ENCODE assay signal across 24 cellular contexts in the genomic region with DNA sequence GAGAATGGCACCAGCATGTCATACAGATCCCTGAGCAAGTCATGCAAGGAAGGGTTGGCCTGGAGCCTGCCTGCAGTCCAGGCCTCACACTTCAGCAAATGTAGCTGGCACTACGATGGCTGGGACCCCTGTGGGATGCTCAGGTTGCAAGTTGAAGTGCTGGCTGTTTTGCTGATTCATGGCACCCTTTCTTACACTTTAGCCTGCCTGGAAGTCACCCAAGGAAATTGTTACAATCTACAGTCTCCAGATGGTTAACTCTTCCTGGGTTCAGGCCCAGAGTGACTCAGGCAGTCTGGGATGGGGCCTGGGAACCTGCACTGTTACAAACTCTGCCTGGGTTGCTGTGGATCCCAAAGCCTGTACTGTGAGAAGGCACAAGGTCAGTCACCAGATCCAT.
"Had no signal": no experiment of that assay in that cellular context is flagged by ENCODE, and none has a peak within 500 bp of the region (broad histone marks: within the 10 kb centered on the region; RNA-seq: fewer than 3 reads in every experiment).

No MANE protein-coding gene starts in this region.

- H3K36me3 Mint-ChIP-seq: activated naive CD8-positive, alpha-beta T cell treated with anti-CD3 and anti-CD28 coated beads for 36 hours; stimulated activated memory B cell treated with anti-CD40 and anti-IgM and Interleukin-4, amounts not matched to agents 10 μg/mL and 1 μg/mL and 100 μg/mL, for 72 hours; type B pancreatic cell had no signal

- H3K4me3 ChIP-seq: breast epithelium, esophagus squamous epithelium, right lobe of liver, testis, vagina had no signal

- H3K4me3 Mint-ChIP-seq: activated naive CD8-positive, alpha-beta T cell treated with anti-CD3 and anti-CD28 coated beads for 36 hours; activated T-cell treated with anti-CD3 and anti-CD28 coated beads, Interleukin-2, amount 50 U/mL, for 24 hours; central memory CD8-positive, alpha-beta T cell; memory B cell; nephron progenitor cell; stimulated activated memory B cell treated with anti-CD40 and anti-IgM and Interleukin-4, amounts not matched to agents 10 μg/mL and 1 μg/mL and 100 μg/mL, for 72 hours; type B pancreatic cell had no signal

- FAIRE-seq: astrocyte, colon, frontal cortex, small intestine had no signal

- H3K36me3 ChIP-seq: breast epithelium, esophagus squamous epithelium, right lobe of liver, vagina had no signal

- H3K4me1 Mint-ChIP-seq: activated naive CD8-positive, alpha-beta T cell treated with anti-CD3 and anti-CD28 coated beads for 36 hours; central memory CD8-positive, alpha-beta T cell; memory B cell; nephron progenitor cell; stimulated activated memory B cell treated with anti-CD40 and anti-IgM and Interleukin-4, amounts not matched to agents 10 μg/mL and 1 μg/mL and 100 μg/mL, for 72 hours had no signal

- H3K27ac ChIP-seq: breast epithelium, esophagus squamous epithelium, right lobe of liver, testis, vagina had no signal

- H3K27ac Mint-ChIP-seq: activated naive CD8-positive, alpha-beta T cell treated with anti-CD3 and anti-CD28 coated beads for 36 hours; activated T-cell treated with anti-CD3 and anti-CD28 coated beads, Interleukin-2, amount 50 U/mL, for 24 hours; activated T-helper 2 cell treated with anti-CD3 and anti-CD28 coated beads, Interferon-gamma antibody, Interleukin-2, Interleukin-4, amounts not matched to agents 10 μg/mL and 5 μg/mL and 100 μg/mL, durations not matched to agents 14 hours and 24 hours and 36 hours; memory B cell; nephron progenitor cell; stimulated activated memory B cell treated with anti-CD40 and anti-IgM and Interleukin-4, amounts not matched to agents 10 μg/mL and 1 μg/mL and 100 μg/mL, for 72 hours; type B pancreatic cell had no signal

- DNase-seq: activated CD4-positive, alpha-beta T cell treated with anti-CD3 and anti-CD28 coated beads, Interleukin-2, amount 50 U/mL, for 4 hours; activated CD8-positive, alpha-beta memory T cell treated with anti-CD3 and anti-CD28 coated beads for 24 hours; activated CD8-positive, alpha-beta memory T cell treated with anti-CD3 and anti-CD28 coated beads, Interleukin-2, amount 50 U/mL, for 4 hours; activated naive CD4-positive, alpha-beta T cell treated with Interleukin-2 at 50 U/mL for 16 hours; activated naive CD8-positive, alpha-beta T cell treated with anti-CD3 and anti-CD28 coated beads for 36 hours; activated T-cell treated with anti-CD3 and anti-CD28 coated beads, Interleukin-2, amount 50 U/mL, for 24 hours; esophagus squamous epithelium; hypothalamus; nephron progenitor cell; right lobe of liver; small intestine; stimulated activated CD4-positive, alpha-beta T cell treated with anti-CD3 and anti-CD28 coated beads, Interleukin-15, amount 100 ng/mL, for 24 hours; T-helper 9 cell; testis had no signal

- H3K4me1 ChIP-seq: breast epithelium, esophagus squamous epithelium, right lobe of liver, testis, vagina had no signal

- H3K9me3 Mint-ChIP-seq: activated naive CD8-positive, alpha-beta T cell treated with anti-CD3 and anti-CD28 coated beads for 36 hours; activated T-cell treated with anti-CD3 and anti-CD28 coated beads, Interleukin-2, amount 50 U/mL, for 24 hours; activated T-helper 2 cell treated with anti-CD3 and anti-CD28 coated beads, Interferon-gamma antibody, Interleukin-2, Interleukin-4, amounts not matched to agents 10 μg/mL and 5 μg/mL and 100 μg/mL, durations not matched to agents 14 hours and 24 hours and 36 hours; central memory CD8-positive, alpha-beta T cell; memory B cell; nephron progenitor cell; stimulated activated memory B cell treated with anti-CD40 and anti-IgM and Interleukin-4, amounts not matched to agents 10 μg/mL and 1 μg/mL and 100 μg/mL, for 72 hours; type B pancreatic cell had no signal

- H3K27me3 ChIP-seq: right lobe of liver, testis, vagina had no signal

- ATAC-seq: right lobe of liver; stimulated activated memory B cell treated with anti-CD40 and anti-IgM and Interleukin-4, amounts not matched to agents 10 μg/mL and 1 μg/mL and 100 μg/mL, for 72 hours had no signal

- H3K9me3 ChIP-seq: breast epithelium, esophagus squamous epithelium, right lobe of liver, testis, vagina had no signal
